8 cellular contexts compared by ENCODE assay signal in the genomic region with DNA sequence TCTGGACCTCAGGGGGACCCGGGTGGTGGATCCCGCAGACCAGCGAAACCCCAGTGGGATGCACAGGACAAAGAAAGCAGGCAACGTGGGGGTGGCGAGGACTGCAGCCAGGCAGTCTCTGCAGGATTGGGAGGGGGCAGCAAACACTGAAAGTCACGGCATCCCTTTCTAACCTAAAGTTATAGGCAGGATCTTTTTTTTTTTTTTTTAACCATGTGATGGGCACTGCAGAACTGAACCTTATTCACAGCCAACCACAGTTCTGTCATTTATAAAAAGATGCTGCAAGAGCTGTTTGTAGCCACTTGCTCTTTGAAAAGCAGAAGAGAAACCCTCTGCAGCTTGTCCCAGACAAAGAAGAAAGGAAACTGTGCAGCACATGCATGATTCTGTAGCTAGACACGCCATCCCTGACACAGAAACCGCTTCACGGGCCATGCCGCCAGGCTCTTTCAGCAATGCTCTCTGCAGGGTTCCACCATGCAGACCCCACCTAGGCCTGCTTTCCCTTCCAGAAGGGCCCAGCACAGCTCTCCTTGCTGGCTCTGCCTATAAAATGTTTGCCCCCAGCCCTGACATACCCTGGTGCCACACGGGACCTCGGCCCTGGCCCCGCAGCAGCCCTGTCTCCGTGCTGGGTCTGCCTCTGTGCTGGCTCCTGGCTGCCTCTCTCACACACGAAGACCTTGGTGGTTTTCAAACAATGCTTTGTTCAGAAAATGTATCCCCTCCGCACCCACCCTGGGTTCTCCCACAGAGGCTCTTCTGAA.
DNase-seq lines count a peak whose midpoint lies in the region; ATAC-seq and TF ChIP-seq lines count a peak whose summit lies in the region.

No MANE protein-coding gene starts in this region.

- no peak overlapping the region for H3K4me3 Mint-ChIP-seq in activated naive CD4-positive, alpha-beta T cell treated with anti-CD3 and anti-CD28 coated beads, Interleukin-2, amount 10 ng/mL, durations not matched to agents 7 days and 5 days

- no peak overlapping the region for H3K4me2 ChIP-seq in smooth muscle cell

- peaks cover 15% of the 10 kb centered on the region for H4K20me1 ChIP-seq in smooth muscle cell (ENCODE audit: low read depth)

- WGBS in testis, 2 donors: 66 to 72% methylated on average over 16 of the region's 16 CpGs
- WGBS in smooth muscle cell (ENCODE audit: low lambda C conversion rate): 93% methylated on average over 16 of the region's 16 CpGs

- CTCF ChIA-PET in activated naive CD4-positive, alpha-beta T cell treated with anti-CD3 and anti-CD28 coated beads, Interleukin-2, amount 10 ng/mL, durations not matched to agents 7 days and 5 days (lab: Charles Lee): no interaction called here

- H3K4me1 Mint-ChIP-seq in activated naive CD4-positive, alpha-beta T cell treated with anti-CD3 and anti-CD28 coated beads, Interleukin-2, amount 10 ng/mL, durations not matched to agents 7 days and 5 days: peaks cover 24% of the 10 kb centered on the region

- no peaks in the 10 kb centered on the region for H3K27me3 ChIP-seq in testis
- H3K27me3 ChIP-seq in smooth muscle cell (ENCODE audit: low read depth): no peaks in the 10 kb centered on the region

- TF ChIP-seq CTCF in testis (IDR thresholded peaks at IDR 0.05) (no peak), smooth muscle cell (IDR thresholded peaks at IDR 0.05; ENCODE audit: borderline replicate concordance, insufficient read depth, poor library complexity, severe bottlenecking) (no peak)

- ATAC-seq in HG03066 (IDR thresholded peaks at IDR 0.05; ENCODE audit: low read depth, unreplicated experiment): peak; percentile 95

- H2AFZ ChIP-seq in smooth muscle cell (ENCODE audit: low read depth): no peak overlapping the region

- no peaks in the 10 kb centered on the region for H3F3A ChIP-seq in smooth muscle cell (ENCODE audit: low read depth)

- H3K9ac ChIP-seq in smooth muscle cell (ENCODE audit: low read depth): no peak overlapping the region

- H3K36me3 ChIP-seq in testis (ENCODE audit: low read depth, missing control alignments): no peaks in the 10 kb centered on the region
- no peaks in the 10 kb centered on the region for H3K36me3 ChIP-seq in smooth muscle cell (ENCODE audit: low read depth)

- no peak for TF ChIP-seq POLR2A in testis (IDR thresholded peaks at IDR 0.05)

- no peaks in the 10 kb centered on the region for H3K79me2 ChIP-seq in smooth muscle cell (ENCODE audit: low read depth)

- H3K4me1 ChIP-seq in testis (peaks cover 4% of the 10 kb centered on the region), smooth muscle cell (ENCODE audit: low read depth) (no peaks in the 10 kb centered on the region)

- H3K4me3 ChIP-seq in testis: no peak overlapping the region
- no peak overlapping the region for H3K4me3 ChIP-seq in smooth muscle cell

- H3K27ac Mint-ChIP-seq in activated naive CD4-positive, alpha-beta T cell treated with anti-CD3 and anti-CD28 coated beads, Interleukin-2, amount 10 ng/mL, durations not matched to agents 7 days and 5 days: no peak overlapping the region

- H3K9me3 ChIP-seq in testis: no peaks in the 10 kb centered on the region
- H3K9me3 ChIP-seq in smooth muscle cell (replicated peaks; ENCODE audit: low read depth): no peaks in the 10 kb centered on the region

- H3K9me3 Mint-ChIP-seq in activated naive CD4-positive, alpha-beta T cell treated with anti-CD3 and anti-CD28 coated beads, Interleukin-2, amount 10 ng/mL, durations not matched to agents 7 days and 5 days: no peaks in the 10 kb centered on the region

- H3K27me3 Mint-ChIP-seq in activated naive CD4-positive, alpha-beta T cell treated with anti-CD3 and anti-CD28 coated beads, Interleukin-2, amount 10 ng/mL, durations not matched to agents 7 days and 5 days: no peaks in the 10 kb centered on the region

- DNase-seq in activated naive CD4-positive, alpha-beta T cell treated with anti-CD3 and anti-CD28 coated beads, Interleukin-2, amount 50 U/mL, for 16 hours: peak; percentile 7
- DNase-seq in activated naive CD4-positive, alpha-beta T cell treated with anti-CD3 and anti-CD28 coated beads, Interleukin-2, amount 10 ng/mL, durations not matched to agents 7 days and 5 days: no peak
- DNase-seq in testis (peak; percentile 57), NCI-H2171 (lab: John Stamatoyannopoulos, UW) (no peak), smooth muscle cell (lab: John Stamatoyannopoulos, UW; ENCODE audit: unreplicated experiment) (no peak), NCI-H446 treated with DMSO at 0.1 percent for 48 hours (lab: John Stamatoyannopoulos, UW) (no peak)

- peak overlapping the region; percentile 45 for H3K27ac ChIP-seq in angular gyrus (ENCODE audit: low read depth, low read length)
- H3K27ac ChIP-seq in testis: no peak overlapping the region
- H3K27ac ChIP-seq in smooth muscle cell (ENCODE audit: low read depth): no peak overlapping the region

- intact Hi-C loops in testis (cut with DNase I; ENCODE audit: low total_unique reads): no loop called here

- H3K36me3 Mint-ChIP-seq in activated naive CD4-positive, alpha-beta T cell treated with anti-CD3 and anti-CD28 coated beads, Interleukin-2, amount 10 ng/mL, durations not matched to agents 7 days and 5 days: peaks cover 16% of the 10 kb centered on the region

Comparison
In these comparisons a context has a peak if more than half of its experiments do, and no peak if none do; other contexts are left out.
1. DNase-seq: peak in activated naive CD4-positive, alpha-beta T cell treated with anti-CD3 and anti-CD28 coated beads, Interleukin-2, amount 50 U/mL, for 16 hours (single experiment) and testis (single experiment); none in activated naive CD4-positive, alpha-beta T cell treated with anti-CD3 and anti-CD28 coated beads, Interleukin-2, amount 10 ng/mL, durations not matched to agents 7 days and 5 days (single experiment), NCI-H2171 (single experiment), smooth muscle cell (single experiment) and NCI-H446 treated with DMSO at 0.1 percent for 48 hours (single experiment).